In the genomic region with DNA sequence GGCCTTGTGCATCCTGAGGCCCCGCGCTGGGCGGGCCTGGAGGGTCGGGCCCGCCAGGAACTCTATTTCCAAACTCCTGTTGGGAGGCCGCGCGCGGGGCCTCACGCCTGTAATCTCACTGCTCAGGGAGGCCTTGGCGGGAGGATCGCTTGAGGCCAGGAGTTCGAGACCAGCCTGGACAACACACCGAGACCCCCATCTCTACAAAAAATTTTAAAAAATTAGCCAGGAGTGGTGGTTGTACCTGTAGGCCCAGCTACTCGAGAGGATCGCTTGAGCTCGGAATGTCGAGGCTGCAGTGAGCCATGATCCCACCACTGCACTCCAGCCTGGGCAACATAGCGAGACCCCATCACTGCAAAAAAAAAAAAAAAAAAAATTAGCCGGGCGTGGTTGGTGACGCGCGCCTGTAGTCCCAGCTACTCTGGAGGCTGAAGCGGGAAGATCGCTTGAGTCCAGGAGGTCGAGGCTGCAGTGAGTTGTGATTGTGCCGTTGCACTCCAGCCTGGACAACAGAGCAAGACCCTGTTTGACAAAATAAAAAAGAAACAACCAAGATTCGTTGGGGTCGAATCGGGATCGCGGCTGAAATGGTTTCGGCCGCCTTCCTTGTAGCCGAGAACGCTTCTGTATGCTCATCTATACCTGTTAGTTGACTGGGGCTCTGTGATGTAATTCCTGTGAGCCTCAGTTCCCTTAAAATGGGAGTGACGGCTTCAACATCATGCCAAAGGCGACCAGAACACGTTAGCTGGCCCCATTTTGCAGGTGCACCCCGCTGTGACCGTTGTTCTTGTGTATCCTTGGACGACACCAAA, we compare ENCODE assay signal across 8 cellular contexts. TPM values are rescaled to one million over a fixed set of nuclear protein-coding genes. Genes with fewer than 3 reads are reported as not detected.
A peak's percentile ranks its signal among the peaks of the same experiment; 100 is the strongest.
DNase-seq lines count a peak whose midpoint lies in the region; ATAC-seq and TF ChIP-seq lines count a peak whose summit lies in the region.

No MANE protein-coding gene starts in this region.

- ATAC-seq in GM23338 (peak; percentile 18), gastroesophageal sphincter (peak; percentile 51), HG03159 (IDR thresholded peaks at IDR 0.05; ENCODE audit: unreplicated experiment) (no peak), HG02981 (IDR thresholded peaks at IDR 0.05; ENCODE audit: unreplicated experiment) (no peak)

- H3K4me1 Mint-ChIP-seq in GM23338: peaks cover 43% of the 10 kb centered on the region

- H3K4me3 ChIP-seq in GM23338 (peak overlapping the region; percentile 96), gastroesophageal sphincter (peak overlapping the region; percentile 70 to 99), skeletal muscle satellite cell (ENCODE audit: low read length) (peak overlapping the region; percentile 90)

- peak overlapping the region; percentile 90 for H3K27ac Mint-ChIP-seq in GM23338

- peaks cover 23% of the 10 kb centered on the region; the same call in 1 of the 2 replicates for H3F3A ChIP-seq in GM23338 (replicated peaks; ENCODE audit: low read depth)

- H3K27me3 ChIP-seq in GM23338 (ENCODE audit: insufficient read depth) (no peaks in the 10 kb centered on the region), gastroesophageal sphincter (no peaks in the 10 kb centered on the region), skeletal muscle satellite cell (ENCODE audit: control insufficient read depth, insufficient read depth, low read length) (no peaks in the 10 kb centered on the region)

- TF ChIP-seq POLR2A in gastroesophageal sphincter (IDR thresholded peaks at IDR 0.05): no peak

- no peak overlapping the region for H2AFZ ChIP-seq in GM23338

- H3K4me1 ChIP-seq in GM23338 (ENCODE audit: insufficient read depth): peaks cover 32% of the 10 kb centered on the region
- H3K4me1 ChIP-seq in gastroesophageal sphincter: peaks cover 0 to 81% (median 51%) of the 10 kb centered on the region in 3 donors
- peaks cover 53% of the 10 kb centered on the region for H3K4me1 ChIP-seq in skeletal muscle satellite cell (ENCODE audit: control insufficient read depth, insufficient read depth, low read length)

- 65 to 72% methylated on average over 6 to 19 of the region's 43 CpGs for WGBS in gastroesophageal sphincter (ENCODE audit: low coverage in 1 of 2), 2 donors

- H4K20me1 ChIP-seq in GM23338 (replicated peaks; ENCODE audit: insufficient read depth): peaks cover 45% of the 10 kb centered on the region

- H3K4me2 ChIP-seq in GM23338 (peak overlapping the region; percentile 97), skeletal muscle satellite cell (ENCODE audit: low read length) (peak overlapping the region; percentile 99)

- peaks cover 19% of the 10 kb centered on the region for H3K27me3 Mint-ChIP-seq in GM23338 (ENCODE audit: insufficient read depth, low read depth, poor library complexity)

- H3K36me3 ChIP-seq in GM23338 (ENCODE audit: insufficient read depth) (no peaks in the 10 kb centered on the region), gastroesophageal sphincter (peaks cover 0 to 21% of the 10 kb centered on the region in 2 donors), skeletal muscle satellite cell (ENCODE audit: insufficient read depth, low read length) (peaks cover 23% of the 10 kb centered on the region)

- H3K9me3 Mint-ChIP-seq in GM23338: peaks cover 15% of the 10 kb centered on the region; the same call in 2 of the 3 replicates

- TF ChIP-seq EP300 in gastroesophageal sphincter (IDR thresholded peaks at IDR 0.05): no peak

- H3K9me2 ChIP-seq in GM23338 (ENCODE audit: insufficient read depth): no peaks in the 10 kb centered on the region

- H3K79me2 ChIP-seq in GM23338 (replicated peaks; ENCODE audit: insufficient read depth): peaks cover 74% of the 10 kb centered on the region

- peak overlapping the region; percentile 98 for H3K4me3 Mint-ChIP-seq in GM23338

- DNase-seq in GM23338 (ENCODE audit: low spot score) (no peak), activated gamma-delta T cell treated with Interleukin-2 at 50 U/mL for 16 hours (no peak), AG08396 (ENCODE audit: low spot score) (no peak)

- H3K9me3 ChIP-seq in gastroesophageal sphincter: no peaks in the 10 kb centered on the region
- H3K9me3 ChIP-seq in skeletal muscle satellite cell (replicated peaks; ENCODE audit: low read length): no peaks in the 10 kb centered on the region

- H3K36me3 Mint-ChIP-seq in GM23338 (ENCODE audit: low read depth): peaks cover 46% of the 10 kb centered on the region

- peak overlapping the region; percentile 94 for H3K27ac ChIP-seq in GM23338 (ENCODE audit: low read depth)
- peak overlapping the region; percentile 99 for H3K27ac ChIP-seq in VCaP
- peak overlapping the region; percentile 94 to 99 (median 96) for H3K27ac ChIP-seq in gastroesophageal sphincter

- peak overlapping the region; percentile 94 for H3K9ac ChIP-seq in skeletal muscle satellite cell (ENCODE audit: low read depth, low read length)

- TF ChIP-seq CTCF in GM23338 (conservative IDR thresholded peaks at IDR 0.05; ENCODE audit: low read depth in 2 of 2) (no peak), VCaP (conservative IDR thresholded peaks at IDR 0.05) (no peak), gastroesophageal sphincter (IDR thresholded peaks at IDR 0.05) (no peak)

TF ChIP-seq in GM23338, 12 proteins besides CTCF, POLR2A, EP300 and RAD21 (continues in another document):
- TF ChIP-seq NANOG (IDR thresholded peaks at IDR 0.05; ENCODE audit: borderline replicate concordance): no peak
- TF ChIP-seq STAT1 (IDR thresholded peaks at IDR 0.05; ENCODE audit: unreplicated experiment): no peak
- TF ChIP-seq JUNB (IDR thresholded peaks at IDR 0.05; ENCODE audit: unreplicated experiment): no peak
- TF ChIP-seq POLR2AphosphoS5 (IDR thresholded peaks at IDR 0.05; ENCODE audit: low read depth): no peak
- TF ChIP-seq ZNF331 (CRISPR knock-in tag; IDR thresholded peaks at IDR 0.05; ENCODE audit: low read depth): no peak
- TF ChIP-seq EZH2phosphoT487 (IDR thresholded peaks at IDR 0.05; ENCODE audit: unreplicated experiment): no peak

RNA-seq across cellular contexts. Expression of a gene that starts 0.6 kb away (rescaled TPM):
- 79.1 and 128 TPM in 2 replicates for total RNA-seq in GM23338 (2014; rRNA removed; shearing (Covaris generic))
- 67.7 and 76.0 TPM in 2 replicates for polyA plus RNA-seq in GM23338 (2016; fragmentation: Nextera tagmentation; extraction: Ambion mirVana)
- 10 to 100 TPM; 27.5 to 40.3 (median 37.4) TPM for total RNA-seq in gastroesophageal sphincter
- 25.3 and 25.8 TPM in 2 replicates for total RNA-seq in skeletal muscle satellite cell (2012; rRNA removed)

RNA-seq across cellular contexts. Expression of a gene that starts 1.1 kb away (rescaled TPM):
- 175 and 210 TPM in 2 replicates for total RNA-seq in GM23338 (2014; rRNA removed; shearing (Covaris generic))
- 142 and 146 TPM in 2 replicates for polyA plus RNA-seq in GM23338 (2016; fragmentation: Nextera tagmentation; extraction: Ambion mirVana)
- 10 to 100 TPM; 41.6 to 56.7 (median 51.7) TPM for total RNA-seq in gastroesophageal sphincter
- 32.4 and 40.4 TPM in 2 replicates for total RNA-seq in skeletal muscle satellite cell (2012; rRNA removed)

RNA-seq across cellular contexts. Expression of a gene that starts 11.9 kb away (rescaled TPM):
- 2.6 and 6.8 TPM in 2 replicates for total RNA-seq in GM23338 (2014; rRNA removed; shearing (Covaris generic))
- polyA plus RNA-seq in GM23338 (2016; fragmentation: Nextera tagmentation; extraction: Ambion mirVana): 1.4 and 1.9 TPM in 2 replicates
- total RNA-seq in gastroesophageal sphincter: 1 to 10 TPM in 1 of 4 donors, under 1 TPM in 3; 0.23 to 1.2 (median 0.47) TPM
- total RNA-seq in skeletal muscle satellite cell (2012; rRNA removed): 0.76 and 1.1 TPM in 2 replicates

RNA-seq across cellular contexts. Expression of a gene that starts 19.0 kb away (rescaled TPM):
- total RNA-seq in GM23338 (2014; rRNA removed; shearing (Covaris generic)): 2.4 and 4.5 TPM in 2 replicates
- 3.1 and 3.7 TPM in 2 replicates for polyA plus RNA-seq in GM23338 (2016; fragmentation: Nextera tagmentation; extraction: Ambion mirVana)
- under 1 TPM in 1 of 4 donors, not detected in 3; 0.37 TPM for total RNA-seq in gastroesophageal sphincter
- total RNA-seq in skeletal muscle satellite cell (2012; rRNA removed): 2.3 and 9.4 TPM in 2 replicates

RNA-seq across cellular contexts. Expression of a gene that starts 44.7 kb away (rescaled TPM):
- total RNA-seq in GM23338 (2014; rRNA removed; shearing (Covaris generic)): not detected in 2 replicates
- not detected in 2 replicates for polyA plus RNA-seq in GM23338 (2016; fragmentation: Nextera tagmentation; extraction: Ambion mirVana)
- 1 to 10 TPM in 1 of 4 donors, under 1 TPM in 2, not detected in 1; 0.16 to 1.3 (median 0.27) TPM for total RNA-seq in gastroesophageal sphincter
- total RNA-seq in skeletal muscle satellite cell (2012; rRNA removed): not detected in 2 replicates

Comparison
In these comparisons a context has a peak if more than half of its experiments do, and no peak if none do; other contexts are left out.
1. ATAC-seq: peak in GM23338 (single experiment) and gastroesophageal sphincter (single experiment); none in HG03159 (single experiment) and HG02981 (single experiment).
2. Peak in every context shown above with its lines, with median percentiles within 50 percentile points of each other: H3K27ac ChIP-seq and H3K4me3 ChIP-seq.